In genomic region chr20:11851646-11852045, GRCh38 we compare ENCODE assay signal across 16 cellular contexts.
DNase-seq lines count a peak whose midpoint lies in the region; ATAC-seq and TF ChIP-seq lines count a peak whose summit lies in the region.
"Had no signal": no experiment of that assay in that cellular context is flagged by ENCODE, and none has a peak within 500 bp of the region (broad histone marks: within the 10 kb centered on the region; RNA-seq: fewer than 3 reads in every experiment).

No MANE protein-coding gene starts in this region.

- no peak for TF ChIP-seq CTCF in retinal pigment epithelial cell (conservative IDR thresholded peaks at IDR 0.05; ENCODE audit: low read depth, low read length)

- peak overlapping the region; percentile 89 for H3K27ac ChIP-seq in epithelial cell of prostate

- ATAC-seq in HG03097 (IDR thresholded peaks at IDR 0.05; ENCODE audit: low FRiP score, unreplicated experiment) = no peak
- ATAC-seq: HepG2 had no signal

- no peak overlapping the region for H3K4me3 ChIP-seq in retinal pigment epithelial cell (ENCODE audit: low read length)

- DNase-seq in M059J (ENCODE audit: low read depth) = peak; percentile 92
- peak; percentile 21 for DNase-seq in amniotic epithelial cell (ENCODE audit: low read depth)
- no peak for DNase-seq in epithelial cell of prostate (ENCODE audit: low read depth, low spot score)
- DNase-seq in retinal pigment epithelial cell (ENCODE audit: low read depth) = peak; percentile 50
- no peak for DNase-seq in stimulated activated naive CD4-positive, alpha-beta T cell treated with Interleukin-2 at 50 U/mL for 16 hours (lab: John Stamatoyannopoulos, UW)
- DNase-seq in dedifferentiated amniotic fluid mesenchymal stem cell (ENCODE audit: extremely low spot score) = no peak
- no peak for DNase-seq in superior temporal gyrus (ENCODE audit: extremely low spot score)
- DNase-seq: KG1, NCI-H1048, NCI-H1436, NCI-H2029, NCI-H2171, NCI-H446, SIG-M5 had no signal

Comparison
In these comparisons a context has a peak if more than half of its experiments do, and no peak if none do; other contexts are left out.
1. DNase-seq: peak in M059J (single experiment), amniotic epithelial cell (single experiment) and retinal pigment epithelial cell (single experiment); none in epithelial cell of prostate (single experiment), stimulated activated naive CD4-positive, alpha-beta T cell treated with Interleukin-2 at 50 U/mL for 16 hours (single experiment), dedifferentiated amniotic fluid mesenchymal stem cell (single experiment) and superior temporal gyrus (single experiment).